Comparison of ENCODE assay signal across 8 cellular contexts in genomic region chr16:89505204-89506112, GRCh38. TPM values are rescaled to one million over a fixed set of nuclear protein-coding genes. Genes with fewer than 3 reads are reported as not detected.
DNase-seq lines count a peak whose midpoint lies in the region; ATAC-seq and TF ChIP-seq lines count a peak whose summit lies in the region.

No MANE protein-coding gene starts in this region.

- H3K27me3 ChIP-seq in osteoblast (ENCODE audit: insufficient read depth, low read length) (no peaks in the 10 kb centered on the region), subcutaneous abdominal adipose tissue (ENCODE audit: control insufficient read depth in 5 of 5, insufficient read depth in 4 of 5, low read length in 5 of 5) (no peaks in the 10 kb centered on the region)

- peaks cover 27% of the 10 kb centered on the region; the same call in 1 of the 2 replicates for H3K79me2 ChIP-seq in OCI-LY7 (ENCODE audit: insufficient read depth, low read depth, low read length)
- H3K79me2 ChIP-seq in osteoblast (ENCODE audit: insufficient read depth, low read length) = peaks cover 35% of the 10 kb centered on the region

- H2AFZ ChIP-seq in OCI-LY7 (ENCODE audit: low read length) (peak overlapping the region; percentile 49; the same call in 1 of the 2 replicates), osteoblast (ENCODE audit: low read length) (peak overlapping the region; percentile 11)

- H3K4me1 ChIP-seq in OCI-LY7 (ENCODE audit: insufficient read depth, low read length, poor library complexity, severe bottlenecking) (peaks cover 36% of the 10 kb centered on the region), osteoblast (ENCODE audit: insufficient read depth, low read length) (peaks cover 39% of the 10 kb centered on the region), subcutaneous abdominal adipose tissue (ENCODE audit: control insufficient read depth in 5 of 5, insufficient read depth in 5 of 5, low read length in 5 of 5) (peaks cover 6 to 43% (median 41%) of the 10 kb centered on the region in 5 donors)

- no peaks in the 10 kb centered on the region for H3K9me2 ChIP-seq in OCI-LY7 (ENCODE audit: insufficient read depth, low read length)

- H3K9ac ChIP-seq in subcutaneous abdominal adipose tissue (ENCODE audit: low read length in 5 of 5) = peak overlapping the region in 3 of 5 donors; percentile 11 to 62 (median 16)

- H3K4me2 ChIP-seq in OCI-LY7 (ENCODE audit: low read length) (peak overlapping the region; percentile 66), osteoblast (ENCODE audit: insufficient read depth, low read length) (peak overlapping the region; percentile 35)

- DNase-seq in GM10266 (ENCODE audit: extremely low spot score) (peak; percentile 82), OCI-LY7 (ENCODE audit: low spot score) (peak; percentile 94), fibroblast of the aortic adventitia (ENCODE audit: low read depth) (peak; percentile 89), osteoblast (ENCODE audit: insufficient read length, low spot score, missing footprints) (peak; percentile 93), COR-L47 (lab: John Stamatoyannopoulos, UW) (no peak)
- peak; percentile 88 to 89 for DNase-seq in activated T-cell treated with anti-CD3 and anti-CD28 coated beads, Interleukin-2, amount 50 U/mL, for 48 hours

- H3K4me3 ChIP-seq in OCI-LY7 (ENCODE audit: low read depth, low read length, poor library complexity, severe bottlenecking) (peak overlapping the region; percentile 55), fibroblast of the aortic adventitia (ENCODE audit: low read depth, low read length) (peak overlapping the region; percentile 9), osteoblast (ENCODE audit: insufficient read depth, low read length) (no peak overlapping the region), subcutaneous abdominal adipose tissue (ENCODE audit: low read depth in 1 of 5, low read length in 5 of 5) (peak overlapping the region; percentile 24 to 52 (median 34))

- H4K20me1 ChIP-seq in OCI-LY7 (ENCODE audit: insufficient read depth, low read length) (no peaks in the 10 kb centered on the region), osteoblast (ENCODE audit: insufficient read depth, low read length) (peaks cover 10% of the 10 kb centered on the region)

- peak; percentile 39 for ATAC-seq in HG02798 (IDR thresholded peaks at IDR 0.05; ENCODE audit: poor library complexity, unreplicated experiment)

- H3K36me3 ChIP-seq in OCI-LY7 (ENCODE audit: insufficient read depth, low read length) (peaks cover 2% of the 10 kb centered on the region; the same call in 1 of the 2 replicates), osteoblast (ENCODE audit: insufficient read depth, low read length) (peaks cover 2% of the 10 kb centered on the region), subcutaneous abdominal adipose tissue (ENCODE audit: control insufficient read depth in 5 of 5, insufficient read depth in 5 of 5, low read length in 5 of 5) (peaks cover 0 to 2% (median 1%) of the 10 kb centered on the region in 5 donors)

- POLR2A ChIA-PET in OCI-LY7 (lab: Charles Lee) = interaction anchor here (0.6 kb wide), 1 partner anchor 38 kb away, joined by 4 read pairs; no protein-coding TSS in a partner anchor

- no peak for TF ChIP-seq CTCF in GM10266 (IDR thresholded peaks at IDR 0.05; ENCODE audit: control insufficient read depth, insufficient read depth, low read depth, missing control alignments)
- no peak for TF ChIP-seq CTCF in OCI-LY7 (conservative IDR thresholded peaks at IDR 0.05; ENCODE audit: low read length)
- TF ChIP-seq CTCF in fibroblast of the aortic adventitia (IDR thresholded peaks at IDR 0.05; ENCODE audit: insufficient read depth, low read length) = no peak
- TF ChIP-seq CTCF in osteoblast (IDR thresholded peaks at IDR 0.05; ENCODE audit: extremely low read depth, low read depth, low read length) = no peak

- BruUV-seq in OCI-LY7 (replicated peaks; lab: Mats Ljungman, UMichigan) = no TSS peak

- CTCF ChIA-PET in OCI-LY7 (lab: Charles Lee; ENCODE audit: unreplicated experiment) = no interaction called here

- H3K27ac ChIP-seq in OCI-LY7 (ENCODE audit: low read depth, low read length, poor library complexity, severe bottlenecking) = peak overlapping the region; percentile 86
- H3K27ac ChIP-seq in osteoblast (ENCODE audit: low read depth, low read length) = peak overlapping the region; percentile 71
- H3K27ac ChIP-seq in subcutaneous abdominal adipose tissue (ENCODE audit: low read depth, low read length) = peak overlapping the region; percentile 71

- H3K9me3 ChIP-seq in OCI-LY7 (ENCODE audit: low read length) (no peaks in the 10 kb centered on the region), osteoblast (ENCODE audit: low read depth, low read length) (no peaks in the 10 kb centered on the region), subcutaneous abdominal adipose tissue (ENCODE audit: control insufficient read depth in 5 of 5, low read length in 5 of 5) (no peaks in the 10 kb centered on the region)

- intact Hi-C loops in OCI-LY7 (cut with micrococcal nuclease; ENCODE audit: unreplicated experiment) = loop anchor here (1.0 to 5.0 kb wide), 2 partner anchors 16 to 188 kb away; no protein-coding TSS in a partner anchor

RNA-seq across cellular contexts. Expression of gene SPG7, which starts 2.7 kb away (rescaled TPM):
- total RNA-seq in OCI-LY7 (2014; rRNA removed; shearing (Covaris generic)) = 77.6 and 92.7 TPM in 2 replicates
- total RNA-seq in OCI-LY7 (2022) = 106 and 121 TPM in 2 replicates
- 78.1 and 98.7 TPM in 2 replicates for total RNA-seq in fibroblast of the aortic adventitia (ENCODE audit: low replicate concordance)
- total RNA-seq in osteoblast = 76.3 and 85.8 TPM in 2 replicates

RNA-seq across cellular contexts. Expression of gene ANKRD11, which starts 15.1 kb away (rescaled TPM):
- 87.0 and 89.1 TPM in 2 replicates for total RNA-seq in OCI-LY7 (2014; rRNA removed; shearing (Covaris generic))
- total RNA-seq in OCI-LY7 (2022) = 247 and 251 TPM in 2 replicates
- 66.4 and 78.9 TPM in 2 replicates for total RNA-seq in fibroblast of the aortic adventitia (ENCODE audit: low replicate concordance)
- total RNA-seq in osteoblast = 78.4 and 97.4 TPM in 2 replicates

RNA-seq across cellular contexts. Expression of gene RPL13, which starts 55.0 kb away (rescaled TPM):
- total RNA-seq in OCI-LY7 (2014; rRNA removed; shearing (Covaris generic)) = 7,440 and 9,791 TPM in 2 replicates
- 2,903 and 2,928 TPM in 2 replicates for total RNA-seq in OCI-LY7 (2022)
- total RNA-seq in fibroblast of the aortic adventitia (ENCODE audit: low replicate concordance) = 3,215 and 3,366 TPM in 2 replicates
- total RNA-seq in osteoblast = 2,112 and 2,440 TPM in 2 replicates
